Comparison of ENCODE assay signal across 21 cellular contexts in the genomic region with DNA sequence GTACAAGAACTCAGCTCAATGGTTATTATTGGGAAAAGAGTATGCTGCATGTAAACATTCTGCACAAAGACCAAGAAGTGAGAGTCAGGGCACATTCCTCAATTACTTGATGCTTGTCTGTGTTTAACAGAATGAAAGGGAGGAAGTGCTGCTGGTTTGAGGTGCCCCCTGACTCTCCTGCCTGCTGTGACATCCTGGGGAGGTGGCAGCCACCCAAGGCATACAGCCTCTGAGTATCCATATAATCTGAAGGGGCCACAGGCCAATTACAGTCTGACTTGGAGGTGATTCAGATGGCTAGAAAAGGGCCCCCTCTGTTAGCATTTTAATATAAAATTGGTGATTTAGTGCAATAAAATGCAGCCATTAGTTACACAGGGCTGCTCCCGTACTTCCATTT.
A peak's percentile ranks its signal among the peaks of the same experiment; 100 is the strongest.
DNase-seq lines count a peak whose midpoint lies in the region; FAIRE-seq and TF ChIP-seq lines count a peak whose summit lies in the region.
"Had no signal": no experiment of that assay in that cellular context is flagged by ENCODE, and none has a peak within 500 bp of the region (broad histone marks: within the 10 kb centered on the region; RNA-seq: fewer than 3 reads in every experiment).

No MANE protein-coding gene starts in this region.

- H3K9me3 Mint-ChIP-seq in astrocyte (ENCODE audit: unreplicated experiment): no peaks in the 10 kb centered on the region
- H3K9me3 Mint-ChIP-seq: H9 had no signal

- H2AK5ac ChIP-seq in H1 (ENCODE audit: low read depth, low read length) (no peak overlapping the region), neuronal stem cell (ENCODE audit: low read depth, low read length) (no peak overlapping the region)

- H3K4me1 ChIP-seq in astrocyte (ENCODE audit: insufficient read depth, low read length) (peaks cover 14% of the 10 kb centered on the region), H1 (replicated peaks in 1 of 4; ENCODE audit: control insufficient read depth in 3 of 4, insufficient read depth in 4 of 4, low read length in 3 of 4) (peaks cover 0 to 3% (median 0%) of the 10 kb centered on the region in 4 experiments; a peak in 1 of 7 replicates), neuronal stem cell (ENCODE audit: control insufficient read depth in 2 of 2, insufficient read depth in 1 of 2, low read depth in 1 of 2, low read length in 2 of 2) (no peaks in the 10 kb centered on the region)
- H3K4me1 ChIP-seq: A549 had no signal

- no peak overlapping the region for H4K5ac ChIP-seq in H1 (ENCODE audit: insufficient read length, low read depth, low read length)

- H2BK12ac ChIP-seq in H1 (ENCODE audit: low read depth, low read length): no peak overlapping the region
- H2BK12ac ChIP-seq in neuronal stem cell (ENCODE audit: low read length): no peak overlapping the region

- no peak overlapping the region for H3K4me3 ChIP-seq in MG63
- H3K4me3 ChIP-seq in astrocyte (ENCODE audit: insufficient read depth, low read depth, low read length): no peak overlapping the region
- H3K4me3 ChIP-seq in H1 (ENCODE audit: extremely low read depth in 1 of 4, insufficient read depth in 2 of 4, low read depth in 3 of 4, low read length in 4 of 4): no peak overlapping the region
- no peak overlapping the region for H3K4me3 ChIP-seq in neuronal stem cell (ENCODE audit: low read length in 2 of 2)
- H3K4me3 ChIP-seq: A549; BLaER1 treated with 17β-estradiol and CSF1 and Interleukin-3, amounts not matched to agents 10 nM and 100 nM had no signal

- no peak overlapping the region for H3K56ac ChIP-seq in H1 (replicated peaks; ENCODE audit: insufficient read length, low read depth, low read length)

- no peak overlapping the region for H3K23ac ChIP-seq in H1 (ENCODE audit: insufficient read length)
- no peak overlapping the region for H3K23ac ChIP-seq in neuronal stem cell (ENCODE audit: low read depth, low read length, poor library complexity)

- no peaks in the 10 kb centered on the region for H3K36me3 ChIP-seq in MG63
- H3K36me3 ChIP-seq in astrocyte (ENCODE audit: insufficient read depth, low read length): no peaks in the 10 kb centered on the region
- no peaks in the 10 kb centered on the region for H3K36me3 ChIP-seq in H1 (ENCODE audit: control insufficient read depth in 2 of 4, insufficient read depth in 4 of 4, low read length in 3 of 4)
- no peaks in the 10 kb centered on the region for H3K36me3 ChIP-seq in neuronal stem cell (replicated peaks in 1 of 2; ENCODE audit: control insufficient read depth in 2 of 2, insufficient read depth in 2 of 2, low read length in 2 of 2)
- H3K36me3 ChIP-seq: BLaER1 treated with 17β-estradiol and CSF1 and Interleukin-3, amounts not matched to agents 10 nM and 100 nM had no signal

- H3K4ac ChIP-seq in H1 (replicated peaks; ENCODE audit: insufficient read length, low read depth, low read length) (no peak overlapping the region), neuronal stem cell (ENCODE audit: low read length) (no peak overlapping the region)

- H3K27me3 ChIP-seq in MG63 (no peaks in the 10 kb centered on the region), astrocyte (ENCODE audit: insufficient read depth, low read length) (no peaks in the 10 kb centered on the region), H1 (replicated peaks in 1 of 4; ENCODE audit: control insufficient read depth in 3 of 4, extremely low read depth in 1 of 4, insufficient read depth in 3 of 4, low read length in 3 of 4) (no peaks in the 10 kb centered on the region), neuronal stem cell (ENCODE audit: control insufficient read depth in 3 of 3, insufficient read depth in 3 of 3, low read depth in 1 of 3, low read length in 3 of 3) (no peaks in the 10 kb centered on the region)
- H3K27me3 ChIP-seq: BLaER1 treated with 17β-estradiol and CSF1 and Interleukin-3, amounts not matched to agents 10 nM and 100 nM had no signal

- H3K14ac ChIP-seq in H1 (ENCODE audit: insufficient read length) (no peak overlapping the region), neuronal stem cell (ENCODE audit: low read length) (no peak overlapping the region)

- no peak for TF ChIP-seq EP300 in H1 (IDR thresholded peaks at IDR 0.05; ENCODE audit: borderline replicate concordance in 1 of 2, low read depth in 2 of 2, low read length in 2 of 2)

- H3K79me1 ChIP-seq in H1 (ENCODE audit: low read depth, low read length) (0 out of 2 replicates have a peak, but pooled peaks cover 2% of the 10 kb centered on the region), neuronal stem cell (ENCODE audit: low read depth, low read length) (no peaks in the 10 kb centered on the region)

- TF ChIP-seq CTCF in astrocyte (IDR thresholded peaks at IDR 0.05; ENCODE audit: insufficient read depth, low read depth, low read length): no peak
- no peak for TF ChIP-seq CTCF in H1 (IDR thresholded peaks at IDR 0.05; ENCODE audit: control extremely low read depth in 1 of 3, insufficient read depth in 1 of 3, low read depth in 1 of 3, low read length in 3 of 3)

- TF ChIP-seq POLR2A in H1 (IDR thresholded peaks at IDR 0.05; ENCODE audit: control extremely low read depth in 1 of 2, low read depth in 2 of 2, low read length in 2 of 2): no peak

- H3K9ac ChIP-seq in astrocyte (ENCODE audit: low read length) (no peak overlapping the region), H1 (replicated peaks in 1 of 4; ENCODE audit: extremely low read depth in 1 of 4, low read depth in 3 of 4, low read length in 3 of 4) (no peak overlapping the region), neuronal stem cell (ENCODE audit: low read depth, low read length, poor library complexity) (no peak overlapping the region)
- H3K9ac ChIP-seq: BLaER1 treated with 17β-estradiol and CSF1 and Interleukin-3, amounts not matched to agents 10 nM and 100 nM had no signal

- TF ChIP-seq RAD21 in H1 (IDR thresholded peaks at IDR 0.05 in 1 of 2, conservative IDR thresholded peaks at IDR 0.05 in 1 of 2; ENCODE audit: low read depth in 2 of 2, low read length in 2 of 2): no peak

- H3K27ac ChIP-seq in astrocyte (ENCODE audit: low read depth, low read length): no peak overlapping the region
- no peak overlapping the region for H3K27ac ChIP-seq in H1 (ENCODE audit: low read depth, low read length)
- no peak overlapping the region for H3K27ac ChIP-seq in neuronal stem cell (replicated peaks; ENCODE audit: low read length)
- H3K27ac ChIP-seq: 22Rv1; A549; BLaER1 treated with 17β-estradiol and CSF1 and Interleukin-3, amounts not matched to agents 10 nM and 100 nM had no signal

- H3K27me3 Mint-ChIP-seq in astrocyte (ENCODE audit: low read depth, unreplicated experiment): no peaks in the 10 kb centered on the region
- H3K27me3 Mint-ChIP-seq: B cell, IgD-negative memory B cell had no signal

- H4K20me1 ChIP-seq in astrocyte (ENCODE audit: insufficient read depth, low read length) (no peaks in the 10 kb centered on the region), H1 (replicated peaks in 1 of 2; ENCODE audit: control insufficient read depth in 1 of 2, insufficient read depth in 2 of 2, low read length in 2 of 2) (no peaks in the 10 kb centered on the region)
- H4K20me1 ChIP-seq: BLaER1 treated with 17β-estradiol and CSF1 and Interleukin-3, amounts not matched to agents 10 nM and 100 nM had no signal

- 0 out of 2 replicates have a peak overlapping the region, but pooled peaks have one; percentile 41 for H2BK5ac ChIP-seq in H1 (ENCODE audit: low read depth, low read length)
- H2BK5ac ChIP-seq in neuronal stem cell (ENCODE audit: low read length): no peak overlapping the region

- POLR2A ChIA-PET in H1 (lab: Charles Lee; ENCODE audit: partially characterized antibody): no interaction called here

- no peak overlapping the region for H2BK15ac ChIP-seq in H1 (ENCODE audit: low read length)
- no peak overlapping the region for H2BK15ac ChIP-seq in neuronal stem cell (ENCODE audit: low read length)

- H3K79me2 ChIP-seq in astrocyte (ENCODE audit: insufficient read depth, low read length) (no peaks in the 10 kb centered on the region), H1 (ENCODE audit: control insufficient read depth in 1 of 2, insufficient read depth in 2 of 2, low read length in 2 of 2) (no peaks in the 10 kb centered on the region)

- no peak overlapping the region for H3K27ac Mint-ChIP-seq in astrocyte (ENCODE audit: unreplicated experiment)
- H3K27ac Mint-ChIP-seq: B cell; CD8-positive, alpha-beta T cell; H9; IgD-negative memory B cell had no signal

- FAIRE-seq in astrocyte (lab: Jason Lieb, UNC): no peak
- FAIRE-seq in H1 (lab: Jason Lieb, UNC): no peak
- FAIRE-seq: A549, GM12892, GM18507, HTR-8/SVneo had no signal

- peak; percentile 30 for DNase-seq in DMS 273 (lab: John Stamatoyannopoulos, UW; ENCODE audit: unreplicated experiment)
- no peak for DNase-seq in DMS 273 treated with DMSO at 0.1 percent for 48 hours (lab: John Stamatoyannopoulos, UW)
- peak; percentile 75 for DNase-seq in MG63
- DNase-seq in astrocyte (ENCODE audit: low read depth): no peak
- no peak for DNase-seq in H1 (ENCODE audit: low read depth in 1 of 2, low spot score in 2 of 2)
- DNase-seq in neuronal stem cell (ENCODE audit: low spot score): no peak
- DNase-seq in AG08395 (ENCODE audit: low spot score): no peak
- DNase-seq in stimulated activated CD4-positive, alpha-beta T cell treated with anti-CD3 and anti-CD28 coated beads, Interleukin-12 subunit alpha, Interleukin-12 subunit beta, amount 100 ng/mL, for 4 hours: no peak
- DNase-seq: Calu3; CD8-positive, alpha-beta T cell; GDM1; GOT3; H9 had no signal

- H3K4me3 Mint-ChIP-seq in astrocyte (ENCODE audit: unreplicated experiment): no peak overlapping the region
- H3K4me3 Mint-ChIP-seq: B cell; CD8-positive, alpha-beta T cell; H9; IgD-negative memory B cell had no signal

- no peaks in the 10 kb centered on the region for H3K9me3 ChIP-seq in MG63
- no peaks in the 10 kb centered on the region for H3K9me3 ChIP-seq in astrocyte (ENCODE audit: insufficient read depth, low read depth, low read length)
- H3K9me3 ChIP-seq in H1 (ENCODE audit: insufficient read depth in 2 of 2, low read depth in 1 of 2, low read length in 1 of 2): no peaks in the 10 kb centered on the region
- H3K9me3 ChIP-seq in neuronal stem cell (replicated peaks in 1 of 2; ENCODE audit: control insufficient read depth in 2 of 2, insufficient read depth in 1 of 2, low read depth in 1 of 2, low read length in 2 of 2): no peaks in the 10 kb centered on the region
- H3K9me3 ChIP-seq: A549; BLaER1 treated with 17β-estradiol and CSF1 and Interleukin-3, amounts not matched to agents 10 nM and 100 nM had no signal

- CTCF ChIA-PET in H1 (lab: Charles Lee; ENCODE audit: partially characterized antibody): no interaction called here

- H3K23me2 ChIP-seq in H1 (ENCODE audit: low read depth, low read length): no peaks in the 10 kb centered on the region; the same call in 1 of the 2 replicates

- peak overlapping the region; percentile 47 for H4K91ac ChIP-seq in H1 (replicated peaks; ENCODE audit: insufficient read length, low read length)
- H4K91ac ChIP-seq in neuronal stem cell (ENCODE audit: low read depth, low read length, poor library complexity): no peak overlapping the region

- H2AFZ ChIP-seq in astrocyte (ENCODE audit: low read depth, low read length): no peak overlapping the region
- H2AFZ ChIP-seq in H1 (ENCODE audit: low read length): no peak overlapping the region
- H2AFZ ChIP-seq in neuronal stem cell (ENCODE audit: low read length): no peak overlapping the region

- H4K8ac ChIP-seq in H1 (ENCODE audit: extremely low read depth, insufficient read depth, low read length) (no peak overlapping the region), neuronal stem cell (ENCODE audit: low read depth, low read length) (no peak overlapping the region)

- H3K4me2 ChIP-seq in astrocyte (ENCODE audit: low read length) (peak overlapping the region; percentile 7), H1 (ENCODE audit: insufficient read depth in 1 of 2, low read depth in 2 of 2, low read length in 2 of 2) (no peak overlapping the region), neuronal stem cell (ENCODE audit: insufficient read depth, low read length, poor library complexity, severe bottlenecking) (no peak overlapping the region)
- H3K4me2 ChIP-seq: A549; BLaER1 treated with 17β-estradiol and CSF1 and Interleukin-3, amounts not matched to agents 10 nM and 100 nM had no signal

- no peak overlapping the region for H2BK120ac ChIP-seq in H1 (replicated peaks; ENCODE audit: low read depth, low read length)
- H2BK120ac ChIP-seq in neuronal stem cell (ENCODE audit: low read depth, low read length): no peak overlapping the region

- no peak overlapping the region for H2BK20ac ChIP-seq in H1 (ENCODE audit: low read length)

- H3K18ac ChIP-seq in H1 (ENCODE audit: extremely low read depth, low read length) (no peak overlapping the region), neuronal stem cell (ENCODE audit: low read length) (no peak overlapping the region)

- no peaks in the 10 kb centered on the region for H3K36me3 Mint-ChIP-seq in astrocyte (ENCODE audit: low read depth, unreplicated experiment)
- H3K36me3 Mint-ChIP-seq: CD8-positive, alpha-beta T cell; IgD-negative memory B cell had no signal

- H3K4me1 Mint-ChIP-seq in astrocyte (ENCODE audit: low read depth, unreplicated experiment): peaks cover 15% of the 10 kb centered on the region
- H3K4me1 Mint-ChIP-seq: B cell, IgD-negative memory B cell had no signal

- WGBS in H1 (ENCODE audit: extremely low coverage in 1 of 2, insufficient coverage in 1 of 2, insufficient read length in 1 of 2, insufficient replicate concordance in 2 of 2, low coverage in 1 of 2, low lambda C conversion rate in 2 of 2, missing lambda C conversion rate in 1 of 2), 2 experiments: 100% methylated on average over 1 of the region's 1 CpG; no CpG with 5 or more reads in 1 of the 2 experiments
- WGBS in neuronal stem cell (ENCODE audit: extremely low coverage in 2 of 2, insufficient read length in 2 of 2, insufficient replicate concordance in 1 of 2), 2 donors: no CpG with 5 or more reads among the region's 1 CpG

Comparison
In these comparisons a context has a peak if more than half of its experiments do, and no peak if none do; other contexts are left out.
1. DNase-seq: peak in DMS 273 (single experiment) and MG63 (single experiment); none in DMS 273 treated with DMSO at 0.1 percent for 48 hours (single experiment), astrocyte (single experiment), H1 (0 of 2), neuronal stem cell (single experiment), AG08395 (single experiment) and stimulated activated CD4-positive, alpha-beta T cell treated with anti-CD3 and anti-CD28 coated beads, Interleukin-12 subunit alpha, Interleukin-12 subunit beta, amount 100 ng/mL, for 4 hours (single experiment).